16 cellular contexts compared by ENCODE assay signal in the genomic region with DNA sequence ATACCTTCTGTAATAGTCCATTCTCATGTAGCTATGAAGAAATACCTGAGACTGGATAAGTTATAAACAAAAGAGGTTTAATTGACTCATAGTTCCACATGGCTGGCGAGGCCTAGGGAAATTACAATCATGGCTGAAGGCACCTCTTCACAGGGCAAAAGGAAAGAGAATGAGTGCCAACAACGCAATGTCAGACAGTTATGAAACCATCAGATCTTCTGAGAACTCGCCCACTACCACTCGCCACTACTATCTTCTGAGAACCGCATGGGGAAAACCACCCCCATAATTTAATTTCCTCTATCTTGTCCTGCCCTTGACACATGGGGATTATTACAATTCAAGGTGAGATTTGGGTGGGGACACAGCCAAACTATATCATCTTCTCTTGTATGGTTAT.
DNase-seq lines count a peak whose midpoint lies in the region; ATAC-seq and TF ChIP-seq lines count a peak whose summit lies in the region.
"Had no signal": no experiment of that assay in that cellular context is flagged by ENCODE, and none has a peak within 500 bp of the region (broad histone marks: within the 10 kb centered on the region; RNA-seq: fewer than 3 reads in every experiment).

No MANE protein-coding gene starts in this region.

- H3K27ac Mint-ChIP-seq in activated CD4-positive, alpha-beta T cell treated with anti-CD3 and anti-CD28 coated beads for 36 hours, result no peak overlapping the region
- H3K27ac Mint-ChIP-seq in stimulated activated naive CD8-positive, alpha-beta T cell treated with anti-CD3 and anti-CD28 coated beads, Interleukin-15, amount 100 ng/mL, for 72 hours, result no peak overlapping the region
- H3K27ac Mint-ChIP-seq in nephron, result peak overlapping the region; percentile 8 to 95 (median 88)
- H3K27ac Mint-ChIP-seq in stimulated activated naive CD8-positive, alpha-beta T cell treated with anti-CD3 and anti-CD28 coated beads, Interleukin-15, Interleukin-2, amounts not matched to agents 100 ng/mL and 50 ng/mL, for 24 hours, result peak overlapping the region; percentile 43
- H3K27ac Mint-ChIP-seq: CD14-positive monocyte; CD8-positive, alpha-beta T cell; GM23338 had no signal

- peak; percentile 55 for ATAC-seq in activated CD4-positive, alpha-beta T cell treated with anti-CD3 and anti-CD28 coated beads for 36 hours
- ATAC-seq in stimulated activated naive CD8-positive, alpha-beta T cell treated with anti-CD3 and anti-CD28 coated beads, Interleukin-15, Interleukin-2, amounts not matched to agents 100 U/mL and 50 U/mL, for 24 hours, result peak; percentile 62
- ATAC-seq in stimulated activated naive CD8-positive, alpha-beta T cell treated with anti-CD3 and anti-CD28 coated beads, Interleukin-15, amount 100 ng/mL, for 72 hours, result no peak
- ATAC-seq: CD8-positive, alpha-beta T cell; GM23338 had no signal

- H3K4me3 Mint-ChIP-seq in activated CD4-positive, alpha-beta T cell treated with anti-CD3 and anti-CD28 coated beads for 36 hours, result no peak overlapping the region
- no peak overlapping the region for H3K4me3 Mint-ChIP-seq in stimulated activated naive CD8-positive, alpha-beta T cell treated with anti-CD3 and anti-CD28 coated beads, Interleukin-15, amount 100 ng/mL, for 72 hours
- no peak overlapping the region for H3K4me3 Mint-ChIP-seq in nephron
- no peak overlapping the region for H3K4me3 Mint-ChIP-seq in stimulated activated naive CD8-positive, alpha-beta T cell treated with anti-CD3 and anti-CD28 coated beads, Interleukin-15, Interleukin-2, amounts not matched to agents 100 ng/mL and 50 ng/mL, for 24 hours
- H3K4me3 Mint-ChIP-seq: CD14-positive monocyte; CD8-positive, alpha-beta T cell; GM23338 had no signal

- H3K4me1 Mint-ChIP-seq in activated CD4-positive, alpha-beta T cell treated with anti-CD3 and anti-CD28 coated beads for 36 hours, result peaks cover 23% of the 10 kb centered on the region
- peaks cover 20% of the 10 kb centered on the region for H3K4me1 Mint-ChIP-seq in stimulated activated naive CD8-positive, alpha-beta T cell treated with anti-CD3 and anti-CD28 coated beads, Interleukin-15, amount 100 ng/mL, for 72 hours
- H3K4me1 Mint-ChIP-seq in nephron, result peaks cover 33% of the 10 kb centered on the region
- H3K4me1 Mint-ChIP-seq in stimulated activated naive CD8-positive, alpha-beta T cell treated with anti-CD3 and anti-CD28 coated beads, Interleukin-15, Interleukin-2, amounts not matched to agents 100 ng/mL and 50 ng/mL, for 24 hours (ENCODE audit: low read depth), result peaks cover 32% of the 10 kb centered on the region
- H3K4me1 Mint-ChIP-seq: CD14-positive monocyte, GM23338 had no signal

- peak; percentile 14 for DNase-seq in activated CD4-positive, alpha-beta T cell treated with anti-CD3 and anti-CD28 coated beads for 36 hours
- no peak for DNase-seq in activated CD4-positive, alpha-beta T cell treated with anti-CD3 and anti-CD28 coated beads, Interleukin-2, amount 50 U/mL, for 48 hours
- DNase-seq in stimulated activated naive CD8-positive, alpha-beta T cell treated with anti-CD3 and anti-CD28 coated beads, Interleukin-15, Interleukin-2, amounts not matched to agents 100 U/mL and 50 U/mL, for 24 hours, result no peak
- DNase-seq in stimulated activated naive CD8-positive, alpha-beta T cell treated with anti-CD3 and anti-CD28 coated beads, Interleukin-15, amount 100 ng/mL, for 72 hours, result no peak
- DNase-seq in NCI-H345 treated with DMSO at 0.1 percent for 48 hours (lab: John Stamatoyannopoulos, UW; ENCODE audit: unreplicated experiment) (no peak), T-helper 2 cell (no peak)
- DNase-seq: CD8-positive, alpha-beta T cell; COR-L47; DMS153; DMS79 treated with DMSO at 0.1 percent for 48 hours; EL; H7 had no signal

- H3K36me3 Mint-ChIP-seq in activated CD4-positive, alpha-beta T cell treated with anti-CD3 and anti-CD28 coated beads for 36 hours (ENCODE audit: low read depth), result peaks cover 6% of the 10 kb centered on the region
- no peaks in the 10 kb centered on the region for H3K36me3 Mint-ChIP-seq in nephron (ENCODE audit: low read depth)
- H3K36me3 Mint-ChIP-seq in stimulated activated naive CD8-positive, alpha-beta T cell treated with anti-CD3 and anti-CD28 coated beads, Interleukin-15, Interleukin-2, amounts not matched to agents 100 ng/mL and 50 ng/mL, for 24 hours (ENCODE audit: low read depth), result peaks cover 16% of the 10 kb centered on the region
- H3K36me3 Mint-ChIP-seq: CD14-positive monocyte; CD8-positive, alpha-beta T cell had no signal

- CTCF ChIA-PET in activated CD4-positive, alpha-beta T cell treated with anti-CD3 and anti-CD28 coated beads for 36 hours (lab: Charles Lee), result no interaction called here

- intact Hi-C loops in activated CD4-positive, alpha-beta T cell treated with anti-CD3 and anti-CD28 coated beads for 36 hours (cut with DNase I, micrococcal nuclease), result no loop called here

- peaks cover 10% of the 10 kb centered on the region for H3K9me3 Mint-ChIP-seq in activated CD4-positive, alpha-beta T cell treated with anti-CD3 and anti-CD28 coated beads for 36 hours (ENCODE audit: low read depth)
- H3K9me3 Mint-ChIP-seq in stimulated activated naive CD8-positive, alpha-beta T cell treated with anti-CD3 and anti-CD28 coated beads, Interleukin-15, amount 100 ng/mL, for 72 hours, result peaks cover 33 to 46% of the 10 kb centered on the region in 2 donors
- no peaks in the 10 kb centered on the region for H3K9me3 Mint-ChIP-seq in nephron
- H3K9me3 Mint-ChIP-seq in stimulated activated naive CD8-positive, alpha-beta T cell treated with anti-CD3 and anti-CD28 coated beads, Interleukin-15, Interleukin-2, amounts not matched to agents 100 ng/mL and 50 ng/mL, for 24 hours, result peaks cover 28% of the 10 kb centered on the region
- H3K9me3 Mint-ChIP-seq: CD8-positive, alpha-beta T cell; GM23338 had no signal

- no peaks in the 10 kb centered on the region for H3K27me3 Mint-ChIP-seq in activated CD4-positive, alpha-beta T cell treated with anti-CD3 and anti-CD28 coated beads for 36 hours
- no peaks in the 10 kb centered on the region for H3K27me3 Mint-ChIP-seq in stimulated activated naive CD8-positive, alpha-beta T cell treated with anti-CD3 and anti-CD28 coated beads, Interleukin-15, amount 100 ng/mL, for 72 hours
- no peaks in the 10 kb centered on the region for H3K27me3 Mint-ChIP-seq in nephron (ENCODE audit: low read depth)
- H3K27me3 Mint-ChIP-seq in stimulated activated naive CD8-positive, alpha-beta T cell treated with anti-CD3 and anti-CD28 coated beads, Interleukin-15, Interleukin-2, amounts not matched to agents 100 ng/mL and 50 ng/mL, for 24 hours, result no peaks in the 10 kb centered on the region

- no peak for TF ChIP-seq CTCF in nephron (IDR thresholded peaks at IDR 0.05; ENCODE audit: unreplicated experiment in 3 of 3)

- POLR2A ChIA-PET in activated CD4-positive, alpha-beta T cell treated with anti-CD3 and anti-CD28 coated beads for 36 hours (lab: Charles Lee), result no interaction called here

Comparison
In these comparisons a context has a peak if more than half of its experiments do, and no peak if none do; other contexts are left out.
1. H3K27ac Mint-ChIP-seq: peak in nephron (3 of 3) and stimulated activated naive CD8-positive, alpha-beta T cell treated with anti-CD3 and anti-CD28 coated beads, Interleukin-15, Interleukin-2, amounts not matched to agents 100 ng/mL and 50 ng/mL, for 24 hours (single experiment); none in activated CD4-positive, alpha-beta T cell treated with anti-CD3 and anti-CD28 coated beads for 36 hours (single experiment) and stimulated activated naive CD8-positive, alpha-beta T cell treated with anti-CD3 and anti-CD28 coated beads, Interleukin-15, amount 100 ng/mL, for 72 hours (0 of 2).